ENCODE assay signal across 1 cellular context in the genomic region with DNA sequence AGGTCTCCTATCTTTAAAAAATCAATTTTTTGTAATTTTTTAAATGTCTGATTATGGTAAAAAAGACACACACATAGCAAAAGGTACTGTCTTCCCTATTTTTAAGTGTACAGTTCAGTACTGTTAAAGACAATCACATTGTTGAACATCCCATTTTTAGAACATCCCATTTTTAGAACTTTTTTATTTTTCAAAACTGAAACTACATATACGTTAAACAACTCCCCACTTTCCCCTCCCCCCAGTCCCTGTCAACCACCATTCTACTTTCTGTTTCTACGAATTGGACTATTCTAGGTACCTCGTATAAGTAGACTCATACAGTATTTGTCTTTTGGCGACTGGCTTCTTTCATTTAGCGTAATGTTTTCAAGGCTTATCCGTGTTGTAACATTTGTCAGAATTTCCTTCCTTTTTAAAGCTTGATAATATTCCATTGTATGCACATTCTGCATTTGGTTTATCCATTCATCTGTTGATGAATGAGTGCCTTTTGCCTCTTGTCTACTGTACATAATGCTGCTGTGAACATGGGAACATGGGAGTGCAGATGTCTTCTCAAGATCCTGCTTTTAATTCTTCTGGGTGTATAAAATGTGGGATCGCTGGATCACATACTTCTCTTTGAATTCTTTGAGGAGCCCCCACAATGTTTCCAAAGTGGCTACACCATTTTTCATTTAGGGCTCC.
TF ChIP-seq lines count a peak whose summit lies in the region.

No MANE protein-coding gene starts in this region.

TF ChIP-seq in GM12878, 131 proteins besides CTCF, POLR2A, EP300 and RAD21 (continued from another document and continues in another):
- TF ChIP-seq, protein P1, sequence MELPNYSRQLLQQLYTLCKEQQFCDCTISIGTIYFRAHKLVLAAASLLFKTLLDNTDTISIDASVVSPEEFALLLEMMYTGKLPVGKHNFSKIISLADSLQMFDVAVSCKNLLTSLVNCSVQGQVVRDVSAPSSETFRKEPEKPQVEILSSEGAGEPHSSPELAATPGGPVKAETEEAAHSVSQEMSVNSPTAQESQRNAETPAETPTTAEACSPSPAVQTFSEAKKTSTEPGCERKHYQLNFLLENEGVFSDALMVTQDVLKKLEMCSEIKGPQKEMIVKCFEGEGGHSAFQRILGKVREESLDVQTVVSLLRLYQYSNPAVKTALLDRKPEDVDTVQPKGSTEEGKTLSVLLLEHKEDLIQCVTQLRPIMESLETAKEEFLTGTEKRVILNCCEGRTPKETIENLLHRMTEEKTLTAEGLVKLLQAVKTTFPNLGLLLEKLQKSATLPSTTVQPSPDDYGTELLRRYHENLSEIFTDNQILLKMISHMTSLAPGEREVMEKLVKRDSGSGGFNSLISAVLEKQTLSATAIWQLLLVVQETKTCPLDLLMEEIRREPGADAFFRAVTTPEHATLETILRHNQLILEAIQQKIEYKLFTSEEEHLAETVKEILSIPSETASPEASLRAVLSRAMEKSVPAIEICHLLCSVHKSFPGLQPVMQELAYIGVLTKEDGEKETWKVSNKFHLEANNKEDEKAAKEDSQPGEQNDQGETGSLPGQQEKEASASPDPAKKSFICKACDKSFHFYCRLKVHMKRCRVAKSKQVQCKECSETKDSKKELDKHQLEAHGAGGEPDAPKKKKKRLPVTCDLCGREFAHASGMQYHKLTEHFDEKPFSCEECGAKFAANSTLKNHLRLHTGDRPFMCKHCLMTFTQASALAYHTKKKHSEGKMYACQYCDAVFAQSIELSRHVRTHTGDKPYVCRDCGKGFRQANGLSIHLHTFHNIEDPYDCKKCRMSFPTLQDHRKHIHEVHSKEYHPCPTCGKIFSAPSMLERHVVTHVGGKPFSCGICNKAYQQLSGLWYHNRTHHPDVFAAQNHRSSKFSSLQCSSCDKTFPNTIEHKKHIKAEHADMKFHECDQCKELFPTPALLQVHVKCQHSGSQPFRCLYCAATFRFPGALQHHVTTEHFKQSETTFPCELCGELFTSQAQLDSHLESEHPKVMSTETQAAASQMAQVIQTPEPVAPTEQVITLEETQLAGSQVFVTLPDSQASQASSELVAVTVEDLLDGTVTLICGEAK (IDR thresholded peaks at IDR 0.05; ENCODE audit: borderline replicate concordance): peak; percentile 58; the same call in 1 of the 2 replicates
- TF ChIP-seq SUZ12 (IDR thresholded peaks at IDR 0.05; ENCODE audit: unreplicated experiment) (no peak), CHD4 (IDR thresholded peaks at IDR 0.05) (no peak), BRCA1 (IDR thresholded peaks at IDR 0.05; ENCODE audit: low read depth, low read length) (no peak), RCOR1 (conservative IDR thresholded peaks at IDR 0.05; ENCODE audit: low read depth, low read length) (no peak), MYC (IDR thresholded peaks at IDR 0.05; ENCODE audit: insufficient read depth, insufficient read length, insufficient replicate concordance, low read length, severe bottlenecking) (no peak), ZNF274 (IDR thresholded peaks at IDR 0.05; ENCODE audit: insufficient read depth, insufficient read length) (no peak), BCL11A (IDR thresholded peaks at IDR 0.05; ENCODE audit: low read depth, low read length) (peak; percentile 36; the same call in 1 of the 2 replicates), SMC3 (IDR thresholded peaks at IDR 0.05; ENCODE audit: borderline replicate concordance, low read length) (no peak), PAX5 (IDR thresholded peaks at IDR 0.05; ENCODE audit: borderline replicate concordance, low read depth, low read length) (no peak), PML (IDR thresholded peaks at IDR 0.05; ENCODE audit: low read length) (no peak; the same call in 1 of the 2 replicates), JUND (IDR thresholded peaks at IDR 0.05; ENCODE audit: low read depth, low read length) (no peak), ZZZ3 (IDR thresholded peaks at IDR 0.05; ENCODE audit: control insufficient read depth, insufficient read length, low read depth) (no peak), IKZF2 (IDR thresholded peaks at IDR 0.05) (peak; percentile 75 to 81; a peak in 3 of 4 replicates), ZNF24 (IDR thresholded peaks at IDR 0.05) (no peak), NFIC (IDR thresholded peaks at IDR 0.05; ENCODE audit: low read depth, low read length) (peak; percentile 87), SUPT20H (IDR thresholded peaks at IDR 0.05; ENCODE audit: borderline replicate concordance, control insufficient read depth, low read depth, low read length) (no peak), JUNB (IDR thresholded peaks at IDR 0.05) (no peak), EZH2 (IDR thresholded peaks at IDR 0.05; ENCODE audit: borderline replicate concordance, control insufficient read depth, low read depth, low read length) (no peak), NBN (IDR thresholded peaks at IDR 0.05) (0 out of 2 replicates have a peak, but pooled peaks have one; percentile 49), ETV6 (conservative IDR thresholded peaks at IDR 0.05 in 1 of 2, IDR thresholded peaks at IDR 0.05 in 1 of 2; ENCODE audit: borderline replicate concordance in 1 of 2, low read depth in 1 of 2) (no peak), GATAD2B (conservative IDR thresholded peaks at IDR 0.05; ENCODE audit: low read depth) (no peak), IKZF1 (conservative IDR thresholded peaks at IDR 0.05) (0 out of 2 replicates have a peak, but pooled peaks have one; percentile 26), POU2F2 (IDR thresholded peaks at IDR 0.05; ENCODE audit: borderline replicate concordance, low read depth, low read length) (no peak), IRF4 (IDR thresholded peaks at IDR 0.05; ENCODE audit: low read depth, low read length) (0 out of 2 replicates have a peak, but pooled peaks have one; percentile 42), KAT2A (conservative IDR thresholded peaks at IDR 0.05; ENCODE audit: control insufficient read depth, low read depth, low read length) (no peak), FOXM1 (IDR thresholded peaks at IDR 0.05; ENCODE audit: low read depth, low read length) (peak; percentile 66; the same call in 1 of the 2 replicates)
- TF ChIP-seq, protein P2, sequence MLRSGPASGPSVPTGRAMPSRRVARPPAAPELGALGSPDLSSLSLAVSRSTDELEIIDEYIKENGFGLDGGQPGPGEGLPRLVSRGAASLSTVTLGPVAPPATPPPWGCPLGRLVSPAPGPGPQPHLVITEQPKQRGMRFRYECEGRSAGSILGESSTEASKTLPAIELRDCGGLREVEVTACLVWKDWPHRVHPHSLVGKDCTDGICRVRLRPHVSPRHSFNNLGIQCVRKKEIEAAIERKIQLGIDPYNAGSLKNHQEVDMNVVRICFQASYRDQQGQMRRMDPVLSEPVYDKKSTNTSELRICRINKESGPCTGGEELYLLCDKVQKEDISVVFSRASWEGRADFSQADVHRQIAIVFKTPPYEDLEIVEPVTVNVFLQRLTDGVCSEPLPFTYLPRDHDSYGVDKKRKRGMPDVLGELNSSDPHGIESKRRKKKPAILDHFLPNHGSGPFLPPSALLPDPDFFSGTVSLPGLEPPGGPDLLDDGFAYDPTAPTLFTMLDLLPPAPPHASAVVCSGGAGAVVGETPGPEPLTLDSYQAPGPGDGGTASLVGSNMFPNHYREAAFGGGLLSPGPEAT (IDR thresholded peaks at IDR 0.05; ENCODE audit: low read depth): peak; percentile 61; the same call in 1 of the 2 replicates
- TF ChIP-seq, protein P3, sequence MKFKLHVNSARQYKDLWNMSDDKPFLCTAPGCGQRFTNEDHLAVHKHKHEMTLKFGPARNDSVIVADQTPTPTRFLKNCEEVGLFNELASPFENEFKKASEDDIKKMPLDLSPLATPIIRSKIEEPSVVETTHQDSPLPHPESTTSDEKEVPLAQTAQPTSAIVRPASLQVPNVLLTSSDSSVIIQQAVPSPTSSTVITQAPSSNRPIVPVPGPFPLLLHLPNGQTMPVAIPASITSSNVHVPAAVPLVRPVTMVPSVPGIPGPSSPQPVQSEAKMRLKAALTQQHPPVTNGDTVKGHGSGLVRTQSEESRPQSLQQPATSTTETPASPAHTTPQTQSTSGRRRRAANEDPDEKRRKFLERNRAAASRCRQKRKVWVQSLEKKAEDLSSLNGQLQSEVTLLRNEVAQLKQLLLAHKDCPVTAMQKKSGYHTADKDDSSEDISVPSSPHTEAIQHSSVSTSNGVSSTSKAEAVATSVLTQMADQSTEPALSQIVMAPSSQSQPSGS (IDR thresholded peaks at IDR 0.05; ENCODE audit: low read length): peak; percentile 74
- TF ChIP-seq, protein P4, sequence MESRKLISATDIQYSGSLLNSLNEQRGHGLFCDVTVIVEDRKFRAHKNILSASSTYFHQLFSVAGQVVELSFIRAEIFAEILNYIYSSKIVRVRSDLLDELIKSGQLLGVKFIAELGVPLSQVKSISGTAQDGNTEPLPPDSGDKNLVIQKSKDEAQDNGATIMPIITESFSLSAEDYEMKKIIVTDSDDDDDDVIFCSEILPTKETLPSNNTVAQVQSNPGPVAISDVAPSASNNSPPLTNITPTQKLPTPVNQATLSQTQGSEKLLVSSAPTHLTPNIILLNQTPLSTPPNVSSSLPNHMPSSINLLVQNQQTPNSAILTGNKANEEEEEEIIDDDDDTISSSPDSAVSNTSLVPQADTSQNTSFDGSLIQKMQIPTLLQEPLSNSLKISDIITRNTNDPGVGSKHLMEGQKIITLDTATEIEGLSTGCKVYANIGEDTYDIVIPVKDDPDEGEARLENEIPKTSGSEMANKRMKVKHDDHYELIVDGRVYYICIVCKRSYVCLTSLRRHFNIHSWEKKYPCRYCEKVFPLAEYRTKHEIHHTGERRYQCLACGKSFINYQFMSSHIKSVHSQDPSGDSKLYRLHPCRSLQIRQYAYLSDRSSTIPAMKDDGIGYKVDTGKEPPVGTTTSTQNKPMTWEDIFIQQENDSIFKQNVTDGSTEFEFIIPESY (IDR thresholded peaks at IDR 0.05): no peak
- TF ChIP-seq, protein P5, sequence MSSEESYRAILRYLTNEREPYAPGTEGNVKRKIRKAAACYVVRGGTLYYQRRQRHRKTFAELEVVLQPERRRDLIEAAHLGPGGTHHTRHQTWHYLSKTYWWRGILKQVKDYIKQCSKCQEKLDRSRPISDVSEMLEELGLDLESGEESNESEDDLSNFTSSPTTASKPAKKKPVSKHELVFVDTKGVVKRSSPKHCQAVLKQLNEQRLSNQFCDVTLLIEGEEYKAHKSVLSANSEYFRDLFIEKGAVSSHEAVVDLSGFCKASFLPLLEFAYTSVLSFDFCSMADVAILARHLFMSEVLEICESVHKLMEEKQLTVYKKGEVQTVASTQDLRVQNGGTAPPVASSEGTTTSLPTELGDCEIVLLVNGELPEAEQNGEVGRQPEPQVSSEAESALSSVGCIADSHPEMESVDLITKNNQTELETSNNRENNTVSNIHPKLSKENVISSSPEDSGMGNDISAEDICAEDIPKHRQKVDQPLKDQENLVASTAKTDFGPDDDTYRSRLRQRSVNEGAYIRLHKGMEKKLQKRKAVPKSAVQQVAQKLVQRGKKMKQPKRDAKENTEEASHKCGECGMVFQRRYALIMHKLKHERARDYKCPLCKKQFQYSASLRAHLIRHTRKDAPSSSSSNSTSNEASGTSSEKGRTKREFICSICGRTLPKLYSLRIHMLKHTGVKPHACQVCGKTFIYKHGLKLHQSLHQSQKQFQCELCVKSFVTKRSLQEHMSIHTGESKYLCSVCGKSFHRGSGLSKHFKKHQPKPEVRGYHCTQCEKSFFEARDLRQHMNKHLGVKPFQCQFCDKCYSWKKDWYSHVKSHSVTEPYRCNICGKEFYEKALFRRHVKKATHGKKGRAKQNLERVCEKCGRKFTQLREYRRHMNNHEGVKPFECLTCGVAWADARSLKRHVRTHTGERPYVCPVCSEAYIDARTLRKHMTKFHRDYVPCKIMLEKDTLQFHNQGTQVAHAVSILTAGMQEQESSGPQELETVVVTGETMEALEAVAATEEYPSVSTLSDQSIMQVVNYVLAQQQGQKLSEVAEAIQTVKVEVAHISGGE (CRISPR knock-in tag; IDR thresholded peaks at IDR 0.05): no peak
- TF ChIP-seq, protein P6, sequence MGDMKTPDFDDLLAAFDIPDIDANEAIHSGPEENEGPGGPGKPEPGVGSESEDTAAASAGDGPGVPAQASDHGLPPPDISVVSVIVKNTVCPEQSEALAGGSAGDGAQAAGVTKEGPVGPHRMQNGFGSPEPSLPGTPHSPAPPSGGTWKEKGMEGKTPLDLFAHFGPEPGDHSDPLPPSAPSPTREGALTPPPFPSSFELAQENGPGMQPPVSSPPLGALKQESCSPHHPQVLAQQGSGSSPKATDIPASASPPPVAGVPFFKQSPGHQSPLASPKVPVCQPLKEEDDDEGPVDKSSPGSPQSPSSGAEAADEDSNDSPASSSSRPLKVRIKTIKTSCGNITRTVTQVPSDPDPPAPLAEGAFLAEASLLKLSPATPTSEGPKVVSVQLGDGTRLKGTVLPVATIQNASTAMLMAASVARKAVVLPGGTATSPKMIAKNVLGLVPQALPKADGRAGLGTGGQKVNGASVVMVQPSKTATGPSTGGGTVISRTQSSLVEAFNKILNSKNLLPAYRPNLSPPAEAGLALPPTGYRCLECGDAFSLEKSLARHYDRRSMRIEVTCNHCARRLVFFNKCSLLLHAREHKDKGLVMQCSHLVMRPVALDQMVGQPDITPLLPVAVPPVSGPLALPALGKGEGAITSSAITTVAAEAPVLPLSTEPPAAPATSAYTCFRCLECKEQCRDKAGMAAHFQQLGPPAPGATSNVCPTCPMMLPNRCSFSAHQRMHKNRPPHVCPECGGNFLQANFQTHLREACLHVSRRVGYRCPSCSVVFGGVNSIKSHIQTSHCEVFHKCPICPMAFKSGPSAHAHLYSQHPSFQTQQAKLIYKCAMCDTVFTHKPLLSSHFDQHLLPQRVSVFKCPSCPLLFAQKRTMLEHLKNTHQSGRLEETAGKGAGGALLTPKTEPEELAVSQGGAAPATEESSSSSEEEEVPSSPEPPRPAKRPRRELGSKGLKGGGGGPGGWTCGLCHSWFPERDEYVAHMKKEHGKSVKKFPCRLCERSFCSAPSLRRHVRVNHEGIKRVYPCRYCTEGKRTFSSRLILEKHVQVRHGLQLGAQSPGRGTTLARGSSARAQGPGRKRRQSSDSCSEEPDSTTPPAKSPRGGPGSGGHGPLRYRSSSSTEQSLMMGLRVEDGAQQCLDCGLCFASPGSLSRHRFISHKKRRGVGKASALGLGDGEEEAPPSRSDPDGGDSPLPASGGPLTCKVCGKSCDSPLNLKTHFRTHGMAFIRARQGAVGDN (IDR thresholded peaks at IDR 0.05): no peak
- TF ChIP-seq, protein P7, sequence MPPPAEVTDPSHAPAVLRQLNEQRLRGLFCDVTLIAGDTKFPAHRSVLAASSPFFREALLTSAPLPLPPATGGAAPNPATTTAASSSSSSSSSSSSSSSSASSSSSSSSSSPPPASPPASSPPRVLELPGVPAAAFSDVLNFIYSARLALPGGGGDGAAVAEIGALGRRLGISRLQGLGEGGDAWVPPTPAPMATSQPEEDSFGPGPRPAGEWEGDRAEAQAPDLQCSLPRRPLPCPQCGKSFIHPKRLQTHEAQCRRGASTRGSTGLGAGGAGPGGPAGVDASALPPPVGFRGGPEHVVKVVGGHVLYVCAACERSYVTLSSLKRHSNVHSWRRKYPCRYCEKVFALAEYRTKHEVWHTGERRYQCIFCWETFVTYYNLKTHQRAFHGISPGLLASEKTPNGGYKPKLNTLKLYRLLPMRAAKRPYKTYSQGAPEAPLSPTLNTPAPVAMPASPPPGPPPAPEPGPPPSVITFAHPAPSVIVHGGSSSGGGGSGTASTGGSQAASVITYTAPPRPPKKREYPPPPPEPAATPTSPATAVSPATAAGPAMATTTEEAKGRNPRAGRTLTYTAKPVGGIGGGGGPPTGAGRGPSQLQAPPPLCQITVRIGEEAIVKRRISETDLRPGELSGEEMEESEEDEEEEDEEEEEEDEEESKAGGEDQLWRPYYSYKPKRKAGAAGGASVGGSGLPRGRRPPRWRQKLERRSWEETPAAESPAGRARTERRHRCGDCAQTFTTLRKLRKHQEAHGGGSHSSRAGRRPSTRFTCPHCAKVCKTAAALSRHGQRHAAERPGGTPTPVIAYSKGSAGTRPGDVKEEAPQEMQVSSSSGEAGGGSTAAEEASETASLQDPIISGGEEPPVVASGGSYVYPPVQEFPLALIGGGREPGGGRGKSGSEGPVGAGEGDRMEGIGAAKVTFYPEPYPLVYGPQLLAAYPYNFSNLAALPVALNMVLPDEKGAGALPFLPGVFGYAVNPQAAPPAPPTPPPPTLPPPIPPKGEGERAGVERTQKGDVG (CRISPR knock-in tag; IDR thresholded peaks at IDR 0.05): no peak
